18 cellular contexts compared by ENCODE assay signal in genomic region chr15:65993226-65993625, GRCh38.
DNase-seq lines count a peak whose midpoint lies in the region; ATAC-seq and TF ChIP-seq lines count a peak whose summit lies in the region.
"Had no signal": no experiment of that assay in that cellular context is flagged by ENCODE, and none has a peak within 500 bp of the region (broad histone marks: within the 10 kb centered on the region; RNA-seq: fewer than 3 reads in every experiment).

No MANE protein-coding gene starts in this region.

- H3K4me3 Mint-ChIP-seq in Caco-2 (ENCODE audit: unreplicated experiment), result no peak overlapping the region
- H3K4me3 Mint-ChIP-seq: CD8-positive, alpha-beta memory T cell had no signal

- H3K9me3 Mint-ChIP-seq in Caco-2 (ENCODE audit: unreplicated experiment), result no peaks in the 10 kb centered on the region
- H3K9me3 Mint-ChIP-seq: CD8-positive, alpha-beta memory T cell had no signal

- no TSS peak for BruUV-seq in Caco-2 (replicated peaks; lab: Mats Ljungman, UMichigan)

- H3K4me3 ChIP-seq in Caco-2 (ENCODE audit: low read depth, low read length), result no peak overlapping the region
- H3K4me3 ChIP-seq: MG63 had no signal

- no peak for TF ChIP-seq CTCF in Caco-2 (IDR thresholded peaks at IDR 0.05; ENCODE audit: insufficient read depth in 1 of 2, low read depth in 1 of 2, low read length in 1 of 2, severe bottlenecking in 1 of 2, unreplicated experiment in 1 of 2)

- POLR2A ChIA-PET in Caco-2 (lab: Charles Lee), result no interaction called here

- peaks cover 23% of the 10 kb centered on the region for H3K27me3 Mint-ChIP-seq in Caco-2 (ENCODE audit: insufficient read depth, unreplicated experiment)

- H3K4me1 ChIP-seq in Caco-2, result no peaks in the 10 kb centered on the region; the same call in 1 of the 2 replicates

- ATAC-seq in GM21526 (IDR thresholded peaks at IDR 0.05; ENCODE audit: low FRiP score, unreplicated experiment), result no peak
- no peak for ATAC-seq in HG03565 (IDR thresholded peaks at IDR 0.05; ENCODE audit: unreplicated experiment)
- ATAC-seq: HCT116 had no signal

- DNase-seq in NCI-H1694 (lab: John Stamatoyannopoulos, UW) (peak; percentile 3), NCI-H1694 treated with DMSO at 0.1 percent for 48 hours (lab: John Stamatoyannopoulos, UW) (no peak), Caco-2 (peak; percentile 16 to 50), NCI-H69 (lab: John Stamatoyannopoulos, UW) (peak; percentile 86), islet precursor cell (peak; percentile 81), NCI-H128 (lab: John Stamatoyannopoulos, UW; ENCODE audit: unreplicated experiment) (no peak)
- DNase-seq: AML-193; CD8-positive, alpha-beta memory T cell; GOT3; MG63; NCI-H1436 treated with DMSO at 0.1 percent for 48 hours; NCI-H2107; NCI-H345; NCI-H524; NK-92 treated with Interleukin-12 subunit alpha and Interleukin-12 subunit beta, amount 100 ng/mL, for 24 hours had no signal

- no peak overlapping the region for H3K27ac Mint-ChIP-seq in Caco-2 (ENCODE audit: unreplicated experiment)

- no peaks in the 10 kb centered on the region for H3K27me3 ChIP-seq in Caco-2 (replicated peaks; ENCODE audit: control insufficient read depth, insufficient read depth, low read length)
- H3K27me3 ChIP-seq: MG63 had no signal

- CTCF ChIA-PET in Caco-2 (lab: Charles Lee), result no interaction called here

- no peaks in the 10 kb centered on the region for H3K36me3 Mint-ChIP-seq in Caco-2 (ENCODE audit: insufficient read depth, unreplicated experiment)
- H3K36me3 Mint-ChIP-seq: CD8-positive, alpha-beta memory T cell had no signal

- intact Hi-C loops in Caco-2 (cut with micrococcal nuclease; ENCODE audit: unreplicated experiment), result no loop called here

- no peaks in the 10 kb centered on the region for H3K9me3 ChIP-seq in Caco-2
- H3K9me3 ChIP-seq: MG63 had no signal

- no peaks in the 10 kb centered on the region for H3K4me1 Mint-ChIP-seq in Caco-2 (ENCODE audit: low read depth, unreplicated experiment)
- H3K4me1 Mint-ChIP-seq: CD8-positive, alpha-beta memory T cell had no signal

- H3K36me3 ChIP-seq in Caco-2 (ENCODE audit: control insufficient read depth, insufficient read depth, low read length), result no peaks in the 10 kb centered on the region
- H3K36me3 ChIP-seq: MG63 had no signal

Comparison
In these comparisons a context has a peak if more than half of its experiments do, and no peak if none do; other contexts are left out.
1. DNase-seq: peak in NCI-H1694 (single experiment), Caco-2 (2 of 2), NCI-H69 (single experiment) and islet precursor cell (single experiment); none in NCI-H1694 treated with DMSO at 0.1 percent for 48 hours (single experiment) and NCI-H128 (single experiment).